8 cellular contexts compared by ENCODE assay signal in the genomic region with DNA sequence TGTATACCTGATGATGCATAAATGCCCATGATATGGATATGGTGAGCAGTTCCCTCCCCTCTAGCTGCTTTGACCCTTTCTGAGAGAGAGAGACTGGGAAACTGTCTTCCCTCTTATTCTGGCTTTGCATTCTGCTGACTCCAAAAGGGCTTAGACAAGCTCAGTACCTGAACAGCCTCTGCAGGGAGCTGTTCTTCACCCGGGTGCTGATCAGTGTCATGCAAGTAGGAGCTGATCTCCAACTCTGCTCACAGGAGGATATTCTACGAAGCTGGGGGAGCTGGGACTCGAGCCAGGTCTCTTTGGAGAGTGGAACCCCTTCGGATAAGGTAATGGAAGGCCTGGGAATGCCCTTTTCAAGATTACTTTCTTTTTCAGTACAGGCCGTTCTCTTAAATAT.
DNase-seq lines count a peak whose midpoint lies in the region; ATAC-seq and TF ChIP-seq lines count a peak whose summit lies in the region.

No MANE protein-coding gene starts in this region.

- no peak for TF ChIP-seq POLR2A in uterus (IDR thresholded peaks at IDR 0.05)

- TF ChIP-seq CTCF in MM.1S (IDR thresholded peaks at IDR 0.05; ENCODE audit: low read length), result no peak
- no peak for TF ChIP-seq CTCF in choroid plexus epithelial cell (conservative IDR thresholded peaks at IDR 0.05; ENCODE audit: low read depth, low read length)
- no peak for TF ChIP-seq CTCF in mucosa of descending colon (IDR thresholded peaks at IDR 0.05)
- TF ChIP-seq CTCF in uterus (IDR thresholded peaks at IDR 0.05), result no peak

- H3K4me1 ChIP-seq in MM.1S (ENCODE audit: low read length) (no peaks in the 10 kb centered on the region), mucosa of descending colon (ENCODE audit: low read depth) (no peaks in the 10 kb centered on the region), uterus (no peaks in the 10 kb centered on the region)

- H3K79me2 ChIP-seq in MM.1S (ENCODE audit: low read length), result no peaks in the 10 kb centered on the region

- H3K36me3 ChIP-seq in MM.1S (replicated peaks; ENCODE audit: insufficient read depth, low read length), result no peaks in the 10 kb centered on the region
- H3K36me3 ChIP-seq in mucosa of descending colon (ENCODE audit: low read depth), result no peaks in the 10 kb centered on the region
- H3K36me3 ChIP-seq in uterus, result no peaks in the 10 kb centered on the region

- no peaks in the 10 kb centered on the region for H3K27me3 ChIP-seq in MM.1S (replicated peaks; ENCODE audit: insufficient read depth, low read length)
- H3K27me3 ChIP-seq in uterus, result no peaks in the 10 kb centered on the region

- intact Hi-C loops in mucosa of descending colon (cut with DNase I, micrococcal nuclease) (no loop called here), uterus (cut with DNase I; ENCODE audit: low total_unique reads) (no loop called here)

- no peaks in the 10 kb centered on the region for H3K9me3 ChIP-seq in MM.1S (replicated peaks; ENCODE audit: insufficient read depth, low read length)
- H3K9me3 ChIP-seq in mucosa of descending colon, result no peaks in the 10 kb centered on the region
- H3K9me3 ChIP-seq in uterus, result no peaks in the 10 kb centered on the region

- H3K4me3 ChIP-seq in MM.1S (ENCODE audit: low read length) (no peak overlapping the region), choroid plexus epithelial cell (ENCODE audit: low read depth, low read length) (no peak overlapping the region), mucosa of descending colon (no peak overlapping the region), uterus (no peak overlapping the region)

- H3K27ac ChIP-seq in MM.1S (ENCODE audit: low read length), result no peak overlapping the region
- no peak overlapping the region for H3K27ac ChIP-seq in uterus

- DNase-seq in ELR (ENCODE audit: low read depth), result peak; percentile 31
- DNase-seq in MM.1S, result peak; percentile 69
- peak; percentile 48 for DNase-seq in choroid plexus epithelial cell (ENCODE audit: low read depth)
- DNase-seq in mucosa of descending colon, result peak in 2 of 3 donors; percentile 13 to 28
- no peak for DNase-seq in uterus
- DNase-seq in SKM-1 (lab: John Stamatoyannopoulos, UW; ENCODE audit: unreplicated experiment), result no peak
- DNase-seq in NCI-H2029 (lab: John Stamatoyannopoulos, UW), result no peak

- H3K9me2 ChIP-seq in MM.1S (replicated peaks; ENCODE audit: insufficient read depth, low read length), result no peaks in the 10 kb centered on the region

- H3K9ac ChIP-seq in MM.1S (ENCODE audit: low read length), result no peak overlapping the region

- H3F3A ChIP-seq in MM.1S (ENCODE audit: insufficient read depth, low read length), result no peaks in the 10 kb centered on the region

- no peak overlapping the region for H3K4me2 ChIP-seq in MM.1S (ENCODE audit: low read depth, low read length)

- ATAC-seq in mucosa of descending colon (no peak), GM18867 (IDR thresholded peaks at IDR 0.05; ENCODE audit: unreplicated experiment) (no peak)

- H2AFZ ChIP-seq in MM.1S (ENCODE audit: low read length), result no peak overlapping the region

- no peaks in the 10 kb centered on the region for H4K20me1 ChIP-seq in MM.1S (ENCODE audit: insufficient read depth, low read length)

Comparison
In these comparisons a context has a peak if more than half of its experiments do, and no peak if none do; other contexts are left out.
1. DNase-seq: peak in ELR (single experiment), MM.1S (single experiment), choroid plexus epithelial cell (single experiment) and mucosa of descending colon (2 of 3); none in uterus (0 of 2), SKM-1 (single experiment) and NCI-H2029 (single experiment).